ENCODE assay signal across 18 cellular contexts in the genomic region with DNA sequence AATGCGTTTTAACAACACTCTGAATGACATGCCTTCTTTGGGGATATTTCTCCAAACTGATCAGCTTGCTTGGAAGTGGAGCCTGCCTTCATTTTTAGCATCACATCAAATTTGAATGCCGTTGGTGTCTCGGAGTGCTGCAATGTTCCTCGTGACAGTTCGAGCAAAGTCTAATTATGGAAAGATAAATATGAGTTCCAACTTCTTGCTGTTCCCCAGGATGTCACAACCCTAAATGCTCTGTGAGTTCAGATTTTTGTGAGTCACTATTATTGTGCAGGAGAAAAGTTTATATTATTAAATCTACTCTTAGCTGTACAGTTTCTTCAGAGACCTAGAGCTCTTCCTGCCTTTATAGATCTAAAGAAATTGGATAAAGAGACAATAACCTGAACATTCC.
"Had no signal": no experiment of that assay in that cellular context is flagged by ENCODE, and none has a peak within 500 bp of the region (broad histone marks: within the 10 kb centered on the region; RNA-seq: fewer than 3 reads in every experiment).

No MANE protein-coding gene starts in this region.

- ATAC-seq: activated CD8-positive, alpha-beta T cell treated with anti-CD3 and anti-CD28 coated beads for 36 hours; body of pancreas; naive thymus-derived CD8-positive, alpha-beta T cell; right lobe of liver; stimulated activated memory B cell treated with anti-CD40 and anti-IgM and Interleukin-4, amounts not matched to agents 10 μg/mL and 1 μg/mL and 100 μg/mL, for 72 hours; upper lobe of right lung had no signal

- DNase-seq: activated B cell treated with CpG ODN at 0.5 μM for 24 hours; activated CD4-positive, alpha-beta T cell treated with anti-CD3 and anti-CD28 coated beads for 4 hours; activated CD8-positive, alpha-beta T cell treated with anti-CD3 and anti-CD28 coated beads for 36 hours; activated naive CD4-positive, alpha-beta T cell treated with Interleukin-2 at 50 U/mL for 16 hours; activated naive CD8-positive, alpha-beta T cell treated with anti-CD3 and anti-CD28 coated beads, Interleukin-2, amount 10 ng/mL, durations not matched to agents 7 days and 5 days; activated T-cell treated with anti-CD3 and anti-CD28 coated beads, Interleukin-2, amount 50 U/mL, for 1 hour; amygdala; body of pancreas; central memory CD4-positive, alpha-beta T cell; colonic mucosa; kidney glomerular epithelial cell; naive thymus-derived CD8-positive, alpha-beta T cell; right lobe of liver; stimulated activated CD4-positive, alpha-beta T cell treated with anti-CD3 and anti-CD28 coated beads, Interleukin-4, amount 100 ng/mL, for 24 hours; testis; upper lobe of right lung had no signal

- FAIRE-seq: frontal cortex had no signal
